Comparison of ENCODE assay signal across 8 cellular contexts in genomic region chr4:110970642-110971041, GRCh38.
DNase-seq lines count a peak whose midpoint lies in the region; ATAC-seq and TF ChIP-seq lines count a peak whose summit lies in the region.

No MANE protein-coding gene starts in this region.

- TF ChIP-seq EP300 in SK-N-SH (IDR thresholded peaks at IDR 0.05; ENCODE audit: borderline replicate concordance in 1 of 2, low read depth in 1 of 2, low read length in 1 of 2), result no peak

- peak; percentile 43 for DNase-seq in Daoy (ENCODE audit: low read depth)
- no peak for DNase-seq in SK-N-SH
- peak; percentile 55 for DNase-seq in iPS DF 6.9 (ENCODE audit: low read depth, low spot score)
- DNase-seq in activated effector memory CD4-positive, alpha-beta T cell treated with Interleukin-2 at 50 U/mL for 16 hours, result no peak
- no peak for DNase-seq in DMS79 (lab: John Stamatoyannopoulos, UW)
- DNase-seq in T-helper 9 cell, result no peak

- CTCF ChIA-PET in SK-N-SH (lab: Yijun Ruan, JAX), result interaction anchor here (0.7 to 1.3 kb wide), 2 partner anchors 9 to 177 kb away, joined by 3 read pairs; no protein-coding TSS in a partner anchor

- H4K20me1 ChIP-seq in SK-N-SH (ENCODE audit: insufficient read depth), result no peaks in the 10 kb centered on the region

- no peaks in the 10 kb centered on the region for H3F3A ChIP-seq in SK-N-SH (replicated peaks; ENCODE audit: insufficient read depth)

- no peaks in the 10 kb centered on the region for H3K79me2 ChIP-seq in SK-N-SH (ENCODE audit: insufficient read depth)

- no peaks in the 10 kb centered on the region for H3K4me1 ChIP-seq in SK-N-SH (ENCODE audit: control insufficient read depth in 1 of 2, insufficient read depth in 2 of 2, low read depth in 1 of 2, low read length in 1 of 2)
- H3K4me1 ChIP-seq in iPS DF 6.9 (ENCODE audit: control insufficient read depth, insufficient read depth, low read length), result no peaks in the 10 kb centered on the region

- no peaks in the 10 kb centered on the region for H3K36me3 ChIP-seq in SK-N-SH (replicated peaks in 1 of 2; ENCODE audit: control insufficient read depth in 1 of 2, insufficient read depth in 2 of 2, low read length in 1 of 2)
- H3K36me3 ChIP-seq in iPS DF 6.9 (ENCODE audit: control insufficient read depth, insufficient read depth, low read length), result no peaks in the 10 kb centered on the region

- no peaks in the 10 kb centered on the region for H3K27me3 ChIP-seq in SK-N-SH (ENCODE audit: insufficient read depth)
- H3K27me3 ChIP-seq in iPS DF 6.9 (ENCODE audit: control insufficient read depth, insufficient read depth, low read length), result no peaks in the 10 kb centered on the region

- no peaks in the 10 kb centered on the region for H3K9me3 ChIP-seq in SK-N-SH
- no peaks in the 10 kb centered on the region for H3K9me3 ChIP-seq in iPS DF 6.9 (ENCODE audit: control insufficient read depth, insufficient read depth, low read length)

- no peak overlapping the region for H3K4me2 ChIP-seq in SK-N-SH

- 0% methylated on average over 3 of the region's 3 CpGs for WGBS in SK-N-SH (ENCODE audit: low lambda C conversion rate)
- no CpG with 5 or more reads among the region's 3 CpGs for WGBS in iPS DF 6.9 (ENCODE audit: insufficient coverage, insufficient read length)

- peak; percentile 46 for TF ChIP-seq CTCF in SK-N-SH (IDR thresholded peaks at IDR 0.05)

- H3K9ac ChIP-seq in SK-N-SH, result no peak overlapping the region

- ATAC-seq in GM19324 (IDR thresholded peaks at IDR 0.05; ENCODE audit: low FRiP score, unreplicated experiment) (peak; percentile 66), HG03457 (IDR thresholded peaks at IDR 0.05; ENCODE audit: unreplicated experiment) (peak; percentile 74)

- TF ChIP-seq RAD21 in SK-N-SH (IDR thresholded peaks at IDR 0.05; ENCODE audit: low read length), result 0 out of 2 replicates have a peak, but pooled peaks have one; percentile 15

- H3K4me3 ChIP-seq in SK-N-SH (ENCODE audit: low read depth in 2 of 2, low read length in 1 of 2) (no peak overlapping the region), iPS DF 6.9 (ENCODE audit: low read length) (no peak overlapping the region)

- H3K27ac ChIP-seq in SK-N-SH (ENCODE audit: low read depth in 2 of 2, low read length in 1 of 2), result no peak overlapping the region
- no peak overlapping the region for H3K27ac ChIP-seq in iPS DF 6.9 (ENCODE audit: low read length)

- H2AFZ ChIP-seq in SK-N-SH (ENCODE audit: low read depth), result no peak overlapping the region

- POLR2A ChIA-PET in SK-N-SH (lab: Yijun Ruan, JAX), result no interaction called here

- H3K9me2 ChIP-seq in SK-N-SH, result 0 out of 2 replicates have a peak, but pooled peaks cover 2% of the 10 kb centered on the region

TF ChIP-seq in SK-N-SH, 30 proteins besides CTCF, POLR2A, EP300 and RAD21:
- TF ChIP-seq USF1 (IDR thresholded peaks at IDR 0.05; ENCODE audit: borderline replicate concordance, low read depth) (no peak), NFIC (IDR thresholded peaks at IDR 0.05; ENCODE audit: borderline replicate concordance) (no peak), NRF1 (IDR thresholded peaks at IDR 0.05; ENCODE audit: low read depth, low read length) (no peak), PBX3 (IDR thresholded peaks at IDR 0.05) (no peak), ZBTB33 (IDR thresholded peaks at IDR 0.05; ENCODE audit: borderline replicate concordance, low read depth) (no peak), MXI1 (IDR thresholded peaks at IDR 0.05; ENCODE audit: low read depth, low read length) (no peak), FOXM1 (IDR thresholded peaks at IDR 0.05; ENCODE audit: low read depth) (no peak), EZH2phosphoT487 (IDR thresholded peaks at IDR 0.05; ENCODE audit: borderline replicate concordance, low read depth) (no peak), MEF2A (IDR thresholded peaks at IDR 0.05; ENCODE audit: borderline replicate concordance, low read depth) (no peak), RXRA (IDR thresholded peaks at IDR 0.05; ENCODE audit: borderline replicate concordance, low read depth) (no peak), GATA2 (CRISPR knock-in tag; IDR thresholded peaks at IDR 0.05) (no peak), FOSL2 (IDR thresholded peaks at IDR 0.05; ENCODE audit: borderline replicate concordance, low read depth) (no peak), CHD2 (IDR thresholded peaks at IDR 0.05; ENCODE audit: low read length, partially characterized antibody) (no peak), POLR2AphosphoS5 (IDR thresholded peaks at IDR 0.05; ENCODE audit: low read depth, low read length) (no peak), TEAD4 (IDR thresholded peaks at IDR 0.05; ENCODE audit: borderline replicate concordance, insufficient read depth) (no peak), MAX (IDR thresholded peaks at IDR 0.05; ENCODE audit: low read depth) (no peak), USF2 (IDR thresholded peaks at IDR 0.05; ENCODE audit: borderline replicate concordance, low read depth, low read length) (no peak), IRF3 (IDR thresholded peaks at IDR 0.05; ENCODE audit: low read depth, low read length) (no peak), RCOR1 (IDR thresholded peaks at IDR 0.05; ENCODE audit: low read length) (no peak)

Comparison
In these comparisons a context has a peak if more than half of its experiments do, and no peak if none do; other contexts are left out.
1. DNase-seq: peak in Daoy (single experiment) and iPS DF 6.9 (single experiment); none in SK-N-SH (single experiment), activated effector memory CD4-positive, alpha-beta T cell treated with Interleukin-2 at 50 U/mL for 16 hours (single experiment), DMS79 (single experiment) and T-helper 9 cell (single experiment).